Comparison of ENCODE assay signal across 8 cellular contexts in the genomic region with DNA sequence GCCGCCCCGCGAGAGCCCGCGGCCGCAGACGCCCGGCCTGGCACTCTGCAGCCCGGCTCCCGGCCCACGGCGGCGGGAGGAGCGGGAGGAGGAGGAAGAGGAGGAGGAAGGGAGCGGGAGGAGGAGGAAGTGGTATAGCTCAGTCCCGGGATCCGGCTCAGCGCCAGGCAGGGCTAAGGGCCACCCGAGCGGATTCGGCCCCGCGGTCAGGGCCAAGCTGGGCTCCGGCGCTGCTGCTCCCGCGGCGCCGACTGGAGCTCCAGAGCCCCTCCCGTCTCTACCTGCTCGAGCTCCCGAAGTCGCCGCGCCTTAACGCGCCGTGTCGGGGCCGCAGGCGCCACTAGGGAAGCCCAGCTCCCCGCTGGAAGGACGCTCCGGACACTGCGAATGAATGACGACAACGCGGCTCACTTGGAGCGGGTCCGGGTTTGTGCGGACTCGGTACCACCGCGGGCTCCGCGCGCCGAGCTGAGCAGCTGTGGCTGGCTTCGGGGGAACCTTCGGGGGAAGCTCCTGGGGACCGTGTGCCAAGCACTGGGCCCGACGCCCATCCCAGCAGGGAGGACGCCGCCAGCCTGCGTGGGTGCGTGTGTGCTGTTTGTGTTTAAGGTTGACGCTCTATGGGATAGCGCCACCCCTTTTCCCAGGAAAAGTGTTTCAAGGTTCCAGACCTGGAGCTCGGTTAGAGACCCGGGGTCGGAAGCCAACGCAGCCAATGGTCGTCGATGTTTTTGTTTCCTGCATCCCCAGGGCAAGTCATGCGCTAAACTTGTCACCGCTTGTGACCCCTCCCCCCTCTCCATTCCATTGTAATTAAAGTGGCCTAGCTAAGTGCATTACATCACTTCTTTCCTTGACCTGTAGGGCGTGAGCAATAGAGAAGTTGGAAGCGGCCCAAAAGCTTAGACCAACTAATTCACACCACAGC. TPM values are rescaled to one million over a fixed set of nuclear protein-coding genes. Genes with fewer than 3 reads are reported as not detected.
DNase-seq lines count a peak whose midpoint lies in the region; ATAC-seq and TF ChIP-seq lines count a peak whose summit lies in the region.

Gene TBC1D9 (minus strand): TSS at position 94 of the 928 bp plus-strand sequence. CDS start 340 bp downstream, outside the sequence.

- no peak within 1 kb of the TSS for H3K4me3 ChIP-seq in CD4-positive, CD25-positive, alpha-beta regulatory T cell (ENCODE audit: low read depth, low read length)
- H3K4me3 ChIP-seq in mucosa of rectum (ENCODE audit: low read length in 2 of 2) = peak within 1 kb of the TSS; percentile 79 to 85
- peak within 1 kb of the TSS; percentile 79 for H3K4me3 ChIP-seq in upper lobe of right lung

- no peak within 1 kb of the TSS for H3K27ac Mint-ChIP-seq in CD4-positive, CD25-positive, alpha-beta regulatory T cell
- no peak within 1 kb of the TSS for H3K27ac Mint-ChIP-seq in activated CD8-positive, alpha-beta T cell treated with anti-CD3 and anti-CD28 coated beads, Interleukin-2, amount 10 ng/mL, durations not matched to agents 7 days and 5 days

- H3K36me3 ChIP-seq in CD4-positive, CD25-positive, alpha-beta regulatory T cell (ENCODE audit: control insufficient read depth, insufficient read depth, low read length) = no peaks in the 10 kb centered on the region
- no peaks in the 10 kb centered on the region for H3K36me3 ChIP-seq in mucosa of rectum (ENCODE audit: control insufficient read depth in 2 of 2, insufficient read depth in 2 of 2, low read length in 2 of 2)
- no peaks in the 10 kb centered on the region for H3K36me3 ChIP-seq in upper lobe of right lung

- H3K4me1 ChIP-seq in CD4-positive, CD25-positive, alpha-beta regulatory T cell (ENCODE audit: control insufficient read depth, insufficient read depth, low read length, poor library complexity, severe bottlenecking) = no peaks in the 10 kb centered on the region
- H3K4me1 ChIP-seq in mucosa of rectum (ENCODE audit: control insufficient read depth in 2 of 2, insufficient read depth in 2 of 2, low read length in 2 of 2) = peaks cover 0 to 11% of the 10 kb centered on the region in 2 donors
- H3K4me1 ChIP-seq in upper lobe of right lung = peaks cover 3% of the 10 kb centered on the region

- DNase-seq in CD4-positive, CD25-positive, alpha-beta regulatory T cell = no peak
- DNase-seq in NCI-H2171 treated with DMSO at 0.1 percent for 48 hours (lab: John Stamatoyannopoulos, UW) = peak; percentile 92
- DNase-seq in activated CD8-positive, alpha-beta T cell treated with anti-CD3 and anti-CD28 coated beads, Interleukin-2, amount 10 ng/mL, durations not matched to agents 7 days and 5 days = peak; percentile 21
- DNase-seq in fibroblast of peridontal ligament (ENCODE audit: extremely low read depth) = peak; percentile 66
- peak; percentile 92 for DNase-seq in upper lobe of right lung

- ATAC-seq in CD4-positive, CD25-positive, alpha-beta regulatory T cell (ENCODE audit: low read depth in 2 of 2) = peak; percentile 8 to 32
- peak; percentile 36 for ATAC-seq in GM19025 (IDR thresholded peaks at IDR 0.05; ENCODE audit: low read depth, unreplicated experiment)
- peak; percentile 27 for ATAC-seq in HG03139 (IDR thresholded peaks at IDR 0.05; ENCODE audit: unreplicated experiment)
- peak; percentile 45 for ATAC-seq in activated CD8-positive, alpha-beta T cell treated with anti-CD3 and anti-CD28 coated beads, Interleukin-2, amount 10 ng/mL, durations not matched to agents 7 days and 5 days
- peak; percentile 86 for ATAC-seq in upper lobe of right lung

- POLR2A ChIA-PET in activated CD8-positive, alpha-beta T cell treated with anti-CD3 and anti-CD28 coated beads, Interleukin-2, amount 10 ng/mL, durations not matched to agents 7 days and 5 days (lab: Charles Lee) = no interaction called here

- H3K9me3 ChIP-seq in CD4-positive, CD25-positive, alpha-beta regulatory T cell (ENCODE audit: control insufficient read depth in 2 of 2, low read length in 2 of 2) = no peaks in the 10 kb centered on the region
- H3K9me3 ChIP-seq in mucosa of rectum (ENCODE audit: control insufficient read depth in 2 of 2, low read length in 2 of 2) (no peaks in the 10 kb centered on the region), upper lobe of right lung (no peaks in the 10 kb centered on the region)

- intact Hi-C loops in upper lobe of right lung (cut with DNase I) = no loop called here

- H3K27ac ChIP-seq in CD4-positive, CD25-positive, alpha-beta regulatory T cell (ENCODE audit: insufficient read depth, low read length, poor library complexity, severe bottlenecking) = no peak within 1 kb of the TSS
- H3K27ac ChIP-seq in mucosa of rectum (ENCODE audit: low read depth in 2 of 2, low read length in 2 of 2) (peak within 1 kb of the TSS; percentile 97), upper lobe of right lung (peak within 1 kb of the TSS; percentile 99)

- H3K9me3 Mint-ChIP-seq in CD4-positive, CD25-positive, alpha-beta regulatory T cell = peaks cover 0 to 10% (median 2%) of the 10 kb centered on the region in 7 donors
- no peaks in the 10 kb centered on the region for H3K9me3 Mint-ChIP-seq in activated CD8-positive, alpha-beta T cell treated with anti-CD3 and anti-CD28 coated beads, Interleukin-2, amount 10 ng/mL, durations not matched to agents 7 days and 5 days (ENCODE audit: insufficient read depth)

- H3K4me3 Mint-ChIP-seq in CD4-positive, CD25-positive, alpha-beta regulatory T cell = peak within 1 kb of the TSS in 3 of 4 donors; percentile 34 to 60 (median 52)
- H3K4me3 Mint-ChIP-seq in activated CD8-positive, alpha-beta T cell treated with anti-CD3 and anti-CD28 coated beads, Interleukin-2, amount 10 ng/mL, durations not matched to agents 7 days and 5 days = peak within 1 kb of the TSS; percentile 17

- no peak for TF ChIP-seq CTCF in upper lobe of right lung (IDR thresholded peaks at IDR 0.05)

- H3K4me1 Mint-ChIP-seq in CD4-positive, CD25-positive, alpha-beta regulatory T cell = peaks cover 0 to 10% (median 6%) of the 10 kb centered on the region in 4 donors
- peaks cover 3% of the 10 kb centered on the region for H3K4me1 Mint-ChIP-seq in activated CD8-positive, alpha-beta T cell treated with anti-CD3 and anti-CD28 coated beads, Interleukin-2, amount 10 ng/mL, durations not matched to agents 7 days and 5 days (ENCODE audit: low read depth)

- H3K27me3 Mint-ChIP-seq in CD4-positive, CD25-positive, alpha-beta regulatory T cell = peaks cover 47% of the 10 kb centered on the region
- peaks cover 50% of the 10 kb centered on the region for H3K27me3 Mint-ChIP-seq in activated CD8-positive, alpha-beta T cell treated with anti-CD3 and anti-CD28 coated beads, Interleukin-2, amount 10 ng/mL, durations not matched to agents 7 days and 5 days (ENCODE audit: low read depth)

- CTCF ChIA-PET in activated CD8-positive, alpha-beta T cell treated with anti-CD3 and anti-CD28 coated beads, Interleukin-2, amount 10 ng/mL, durations not matched to agents 7 days and 5 days (lab: Charles Lee) = interaction anchor here (0.6 kb wide), 1 partner anchor 147 kb away, joined by 3 read pairs; no protein-coding TSS in a partner anchor

- no peaks in the 10 kb centered on the region for H3K36me3 Mint-ChIP-seq in CD4-positive, CD25-positive, alpha-beta regulatory T cell
- H3K36me3 Mint-ChIP-seq in activated CD8-positive, alpha-beta T cell treated with anti-CD3 and anti-CD28 coated beads, Interleukin-2, amount 10 ng/mL, durations not matched to agents 7 days and 5 days (ENCODE audit: low read depth) = no peaks in the 10 kb centered on the region

- peaks cover 34% of the 10 kb centered on the region for H3K27me3 ChIP-seq in CD4-positive, CD25-positive, alpha-beta regulatory T cell (ENCODE audit: control insufficient read depth, insufficient read depth, low read length)
- H3K27me3 ChIP-seq in mucosa of rectum (ENCODE audit: control insufficient read depth in 2 of 2, insufficient read depth in 2 of 2, low read length in 2 of 2) = no peaks in the 10 kb centered on the region
- H3K27me3 ChIP-seq in upper lobe of right lung = no peaks in the 10 kb centered on the region

- H3K9ac ChIP-seq in mucosa of rectum (ENCODE audit: low read depth in 1 of 2, low read length in 2 of 2) = peak within 1 kb of the TSS; percentile 91 to 94

RNA-seq across cellular contexts. Expression of gene TBC1D9, which starts in this region (rescaled TPM):
- 0.30 TPM for total RNA-seq in CD4-positive, CD25-positive, alpha-beta regulatory T cell
- polyA plus RNA-seq in CD4-positive, CD25-positive, alpha-beta regulatory T cell = under 1 TPM in 2 of 4 donors, not detected in 2; 0.03 to 0.20 TPM
- total RNA-seq in activated CD8-positive, alpha-beta T cell treated with anti-CD3 and anti-CD28 coated beads, Interleukin-2, amount 10 ng/mL, durations not matched to agents 7 days and 5 days = not detected
- 39.5 TPM for total RNA-seq in upper lobe of right lung

Comparison
In these comparisons a context has a peak if more than half of its experiments do, and no peak if none do; other contexts are left out.
1. RNA of gene TBC1D9 (total RNA-seq): 39.5 TPM in upper lobe of right lung (single experiment); 0.30 TPM in CD4-positive, CD25-positive, alpha-beta regulatory T cell (single experiment) and not detected in activated CD8-positive, alpha-beta T cell treated with anti-CD3 and anti-CD28 coated beads, Interleukin-2, amount 10 ng/mL, durations not matched to agents 7 days and 5 days; every median in the first group is over 10 times any median in the second.
2. Peak in ATAC-seq in CD4-positive, CD25-positive, alpha-beta regulatory T cell; RNA of the gene not detected or under 1 TPM.
3. Peak in DNase-seq and ATAC-seq in activated CD8-positive, alpha-beta T cell treated with anti-CD3 and anti-CD28 coated beads, Interleukin-2, amount 10 ng/mL, durations not matched to agents 7 days and 5 days; RNA of the gene not detected or under 1 TPM.
4. ATAC-seq: peak in every context shown above with its lines; median percentile 86 in upper lobe of right lung; 45 in activated CD8-positive, alpha-beta T cell treated with anti-CD3 and anti-CD28 coated beads, Interleukin-2, amount 10 ng/mL, durations not matched to agents 7 days and 5 days; 36 in GM19025; 27 in HG03139; 20 in CD4-positive, CD25-positive, alpha-beta regulatory T cell.
5. DNase-seq: peak in NCI-H2171 treated with DMSO at 0.1 percent for 48 hours (single experiment), fibroblast of peridontal ligament (single experiment) and upper lobe of right lung (single experiment); none in CD4-positive, CD25-positive, alpha-beta regulatory T cell (0 of 3).